Comparison of ENCODE assay signal across 3 cellular contexts in the genomic region with DNA sequence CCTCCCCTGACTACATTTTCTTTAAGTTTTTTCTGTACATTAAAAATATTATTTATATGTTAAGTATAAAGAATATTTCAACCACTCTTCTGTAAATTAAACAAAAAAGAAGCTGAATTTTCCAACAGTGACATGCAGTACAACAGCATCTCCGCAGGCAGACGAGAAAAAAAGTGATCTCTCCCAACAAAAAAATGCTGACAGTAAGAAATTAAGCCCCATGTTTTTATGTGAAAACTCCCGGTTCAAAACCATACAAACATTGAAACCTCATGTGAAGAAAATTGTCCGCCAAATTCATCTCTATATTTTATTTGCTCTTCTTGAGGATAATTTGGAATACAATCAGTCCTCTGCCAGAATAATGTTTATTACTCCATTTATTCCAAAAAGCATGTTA.
TF ChIP-seq lines count a peak whose summit lies in the region.

No MANE protein-coding gene starts in this region.

TF ChIP-seq in A549, 52 proteins besides CTCF, POLR2A, EP300 and RAD21:
- TF ChIP-seq MAFK (IDR thresholded peaks at IDR 0.05; ENCODE audit: partially characterized antibody) (peak; percentile 83), CBX2 (IDR thresholded peaks at IDR 0.05; ENCODE audit: borderline replicate concordance, low read depth) (no peak), BHLHE40 (IDR thresholded peaks at IDR 0.05; ENCODE audit: low read depth, low read length) (no peak), FOXS1 (CRISPR knock-in tag; IDR thresholded peaks at IDR 0.05) (no peak), KDM5A (IDR thresholded peaks at IDR 0.05) (no peak)
TF ChIP-seq in A549: peak in this region for 1.

TF ChIP-seq in IMR-90, 13 proteins besides CTCF, POLR2A, EP300 and RAD21:
- TF ChIP-seq CEBPB (IDR thresholded peaks at IDR 0.05; ENCODE audit: low read depth, low read length) (no peak), MXI1 (IDR thresholded peaks at IDR 0.05; ENCODE audit: borderline replicate concordance, low read depth, low read length) (no peak), FOS (IDR thresholded peaks at IDR 0.05; ENCODE audit: low read depth, low read length) (no peak), MAFK (IDR thresholded peaks at IDR 0.05; ENCODE audit: low read depth, low read length) (peak; percentile 74)

TF ChIP-seq in K562, 482 proteins besides CTCF, POLR2A, EP300 and RAD21:
- no peak for TF ChIP-seq MEF2D (tag; conservative IDR thresholded peaks at IDR 0.05; ENCODE audit: low read depth)
- no peak for TF ChIP-seq ATF3 (IDR thresholded peaks at IDR 0.05)
- TF ChIP-seq ATF3 (CRISPR knock-in tag; conservative IDR thresholded peaks at IDR 0.05) = no peak
- TF ChIP-seq LCOR (CRISPR knock-in tag; IDR thresholded peaks at IDR 0.05) = no peak
- peak; percentile 52 for TF ChIP-seq MAFG (tag; conservative IDR thresholded peaks at IDR 0.05)
- TF ChIP-seq, protein P1, sequence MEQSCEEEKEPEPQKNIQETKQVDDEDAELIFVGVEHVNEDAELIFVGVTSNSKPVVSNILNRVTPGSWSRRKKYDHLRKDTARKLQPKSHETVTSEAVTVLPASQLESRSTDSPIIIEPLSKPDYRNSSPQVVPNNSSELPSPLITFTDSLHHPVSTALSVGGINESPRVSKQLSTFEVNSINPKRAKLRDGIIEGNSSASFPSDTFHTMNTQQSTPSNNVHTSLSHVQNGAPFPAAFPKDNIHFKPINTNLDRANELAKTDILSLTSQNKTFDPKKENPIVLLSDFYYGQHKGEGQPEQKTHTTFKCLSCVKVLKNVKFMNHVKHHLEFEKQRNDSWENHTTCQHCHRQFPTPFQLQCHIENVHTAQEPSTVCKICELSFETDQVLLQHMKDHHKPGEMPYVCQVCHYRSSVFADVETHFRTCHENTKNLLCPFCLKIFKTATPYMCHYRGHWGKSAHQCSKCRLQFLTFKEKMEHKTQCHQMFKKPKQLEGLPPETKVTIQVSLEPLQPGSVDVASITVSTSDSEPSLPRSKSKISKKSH (CRISPR knock-in tag; IDR thresholded peaks at IDR 0.05) = no peak
- TF ChIP-seq MAFF (IDR thresholded peaks at IDR 0.05; ENCODE audit: low read length) = peak; percentile 16; the same call in 1 of the 2 replicates
- TF ChIP-seq, protein P2, sequence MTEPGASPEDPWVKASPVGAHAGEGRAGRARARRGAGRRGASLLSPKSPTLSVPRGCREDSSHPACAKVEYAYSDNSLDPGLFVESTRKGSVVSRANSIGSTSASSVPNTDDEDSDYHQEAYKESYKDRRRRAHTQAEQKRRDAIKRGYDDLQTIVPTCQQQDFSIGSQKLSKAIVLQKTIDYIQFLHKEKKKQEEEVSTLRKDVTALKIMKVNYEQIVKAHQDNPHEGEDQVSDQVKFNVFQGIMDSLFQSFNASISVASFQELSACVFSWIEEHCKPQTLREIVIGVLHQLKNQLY (CRISPR knock-in tag; conservative IDR thresholded peaks at IDR 0.05) = no peak
- TF ChIP-seq ZNF316 (IDR thresholded peaks at IDR 0.05) = peak; percentile 62
- no peak for TF ChIP-seq L3MBTL2 (IDR thresholded peaks at IDR 0.05)
- TF ChIP-seq NUFIP1 (IDR thresholded peaks at IDR 0.05; ENCODE audit: partially characterized antibody) = no peak
- TF ChIP-seq POLR2B (IDR thresholded peaks at IDR 0.05; ENCODE audit: low read depth, partially characterized antibody) = no peak
- no peak for TF ChIP-seq MTF1 (CRISPR knock-in tag; IDR thresholded peaks at IDR 0.05; ENCODE audit: borderline replicate concordance)
- TF ChIP-seq C11orf30 (IDR thresholded peaks at IDR 0.05; ENCODE audit: low read depth) = peak; percentile 61; the same call in 1 of the 2 replicates
- TF ChIP-seq ETS2 (tag; IDR thresholded peaks at IDR 0.05; ENCODE audit: borderline replicate concordance, poor library complexity, severe bottlenecking) = no peak
- TF ChIP-seq RHOXF2B (CRISPR knock-in tag; conservative IDR thresholded peaks at IDR 0.05) = no peak
- TF ChIP-seq NRF1 (conservative IDR thresholded peaks at IDR 0.05 in 1 of 2, IDR thresholded peaks at IDR 0.05 in 1 of 2) = no peak
- no peak for TF ChIP-seq ZBTB7A (IDR thresholded peaks at IDR 0.05; ENCODE audit: borderline replicate concordance, control insufficient read depth, low read depth, low read length)
- TF ChIP-seq ZNF583 (CRISPR knock-in tag; IDR thresholded peaks at IDR 0.05) = no peak
- TF ChIP-seq SRSF1 (IDR thresholded peaks at IDR 0.05; ENCODE audit: low read depth, low read length) = no peak
- TF ChIP-seq NFE2 (IDR thresholded peaks at IDR 0.05; ENCODE audit: low read depth) = no peak
- TF ChIP-seq RB1 (IDR thresholded peaks at IDR 0.05; ENCODE audit: low read depth) = no peak
- no peak for TF ChIP-seq NR2C2 (CRISPR knock-in tag; IDR thresholded peaks at IDR 0.05)
- no peak for TF ChIP-seq NR2C2 (tag; IDR thresholded peaks at IDR 0.05)
- TF ChIP-seq SIN3B (IDR thresholded peaks at IDR 0.05; ENCODE audit: low read depth) = no peak
- no peak for TF ChIP-seq XRCC5 (IDR thresholded peaks at IDR 0.05; ENCODE audit: low read depth, low read length)
- TF ChIP-seq, protein P3, sequence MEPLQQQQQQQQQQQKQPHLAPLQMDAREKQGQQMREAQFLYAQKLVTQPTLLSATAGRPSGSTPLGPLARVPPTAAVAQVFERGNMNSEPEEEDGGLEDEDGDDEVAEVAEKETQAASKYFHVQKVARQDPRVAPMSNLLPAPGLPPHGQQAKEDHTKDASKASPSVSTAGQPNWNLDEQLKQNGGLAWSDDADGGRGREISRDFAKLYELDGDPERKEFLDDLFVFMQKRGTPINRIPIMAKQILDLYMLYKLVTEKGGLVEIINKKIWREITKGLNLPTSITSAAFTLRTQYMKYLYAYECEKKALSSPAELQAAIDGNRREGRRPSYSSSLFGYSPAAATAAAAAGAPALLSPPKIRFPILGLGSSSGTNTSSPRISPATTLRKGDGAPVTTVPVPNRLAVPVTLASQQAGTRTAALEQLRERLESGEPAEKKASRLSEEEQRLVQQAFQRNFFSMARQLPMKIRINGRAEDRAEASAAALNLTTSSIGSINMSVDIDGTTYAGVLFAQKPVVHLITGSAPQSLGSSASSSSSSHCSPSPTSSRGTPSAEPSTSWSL (CRISPR knock-in tag; IDR thresholded peaks at IDR 0.05; ENCODE audit: borderline replicate concordance) = no peak
- no peak for TF ChIP-seq SRSF7 (optimal IDR thresholded peaks at IDR 0.05; ENCODE audit: low read depth, low read length)
- TF ChIP-seq ZNF695 (CRISPR knock-in tag; IDR thresholded peaks at IDR 0.05) = no peak
- TF ChIP-seq RFX7 (CRISPR knock-in tag; IDR thresholded peaks at IDR 0.05) = no peak
- TF ChIP-seq KLF6 (CRISPR knock-in tag; IDR thresholded peaks at IDR 0.05; ENCODE audit: borderline replicate concordance) = no peak
- no peak for TF ChIP-seq PURB (CRISPR knock-in tag; IDR thresholded peaks at IDR 0.05; ENCODE audit: low read depth)
- no peak for TF ChIP-seq NR1H2 (CRISPR knock-in tag; IDR thresholded peaks at IDR 0.05)
